In genomic region chr11:79087238-79087956, GRCh38 we compare ENCODE assay signal across 1 cellular context.
TF ChIP-seq lines count a peak whose summit lies in the region.

No MANE protein-coding gene starts in this region.

TF ChIP-seq in GM23338, 12 proteins besides CTCF, POLR2A, EP300 and RAD21 (continued from another document):
- TF ChIP-seq, protein P1, sequence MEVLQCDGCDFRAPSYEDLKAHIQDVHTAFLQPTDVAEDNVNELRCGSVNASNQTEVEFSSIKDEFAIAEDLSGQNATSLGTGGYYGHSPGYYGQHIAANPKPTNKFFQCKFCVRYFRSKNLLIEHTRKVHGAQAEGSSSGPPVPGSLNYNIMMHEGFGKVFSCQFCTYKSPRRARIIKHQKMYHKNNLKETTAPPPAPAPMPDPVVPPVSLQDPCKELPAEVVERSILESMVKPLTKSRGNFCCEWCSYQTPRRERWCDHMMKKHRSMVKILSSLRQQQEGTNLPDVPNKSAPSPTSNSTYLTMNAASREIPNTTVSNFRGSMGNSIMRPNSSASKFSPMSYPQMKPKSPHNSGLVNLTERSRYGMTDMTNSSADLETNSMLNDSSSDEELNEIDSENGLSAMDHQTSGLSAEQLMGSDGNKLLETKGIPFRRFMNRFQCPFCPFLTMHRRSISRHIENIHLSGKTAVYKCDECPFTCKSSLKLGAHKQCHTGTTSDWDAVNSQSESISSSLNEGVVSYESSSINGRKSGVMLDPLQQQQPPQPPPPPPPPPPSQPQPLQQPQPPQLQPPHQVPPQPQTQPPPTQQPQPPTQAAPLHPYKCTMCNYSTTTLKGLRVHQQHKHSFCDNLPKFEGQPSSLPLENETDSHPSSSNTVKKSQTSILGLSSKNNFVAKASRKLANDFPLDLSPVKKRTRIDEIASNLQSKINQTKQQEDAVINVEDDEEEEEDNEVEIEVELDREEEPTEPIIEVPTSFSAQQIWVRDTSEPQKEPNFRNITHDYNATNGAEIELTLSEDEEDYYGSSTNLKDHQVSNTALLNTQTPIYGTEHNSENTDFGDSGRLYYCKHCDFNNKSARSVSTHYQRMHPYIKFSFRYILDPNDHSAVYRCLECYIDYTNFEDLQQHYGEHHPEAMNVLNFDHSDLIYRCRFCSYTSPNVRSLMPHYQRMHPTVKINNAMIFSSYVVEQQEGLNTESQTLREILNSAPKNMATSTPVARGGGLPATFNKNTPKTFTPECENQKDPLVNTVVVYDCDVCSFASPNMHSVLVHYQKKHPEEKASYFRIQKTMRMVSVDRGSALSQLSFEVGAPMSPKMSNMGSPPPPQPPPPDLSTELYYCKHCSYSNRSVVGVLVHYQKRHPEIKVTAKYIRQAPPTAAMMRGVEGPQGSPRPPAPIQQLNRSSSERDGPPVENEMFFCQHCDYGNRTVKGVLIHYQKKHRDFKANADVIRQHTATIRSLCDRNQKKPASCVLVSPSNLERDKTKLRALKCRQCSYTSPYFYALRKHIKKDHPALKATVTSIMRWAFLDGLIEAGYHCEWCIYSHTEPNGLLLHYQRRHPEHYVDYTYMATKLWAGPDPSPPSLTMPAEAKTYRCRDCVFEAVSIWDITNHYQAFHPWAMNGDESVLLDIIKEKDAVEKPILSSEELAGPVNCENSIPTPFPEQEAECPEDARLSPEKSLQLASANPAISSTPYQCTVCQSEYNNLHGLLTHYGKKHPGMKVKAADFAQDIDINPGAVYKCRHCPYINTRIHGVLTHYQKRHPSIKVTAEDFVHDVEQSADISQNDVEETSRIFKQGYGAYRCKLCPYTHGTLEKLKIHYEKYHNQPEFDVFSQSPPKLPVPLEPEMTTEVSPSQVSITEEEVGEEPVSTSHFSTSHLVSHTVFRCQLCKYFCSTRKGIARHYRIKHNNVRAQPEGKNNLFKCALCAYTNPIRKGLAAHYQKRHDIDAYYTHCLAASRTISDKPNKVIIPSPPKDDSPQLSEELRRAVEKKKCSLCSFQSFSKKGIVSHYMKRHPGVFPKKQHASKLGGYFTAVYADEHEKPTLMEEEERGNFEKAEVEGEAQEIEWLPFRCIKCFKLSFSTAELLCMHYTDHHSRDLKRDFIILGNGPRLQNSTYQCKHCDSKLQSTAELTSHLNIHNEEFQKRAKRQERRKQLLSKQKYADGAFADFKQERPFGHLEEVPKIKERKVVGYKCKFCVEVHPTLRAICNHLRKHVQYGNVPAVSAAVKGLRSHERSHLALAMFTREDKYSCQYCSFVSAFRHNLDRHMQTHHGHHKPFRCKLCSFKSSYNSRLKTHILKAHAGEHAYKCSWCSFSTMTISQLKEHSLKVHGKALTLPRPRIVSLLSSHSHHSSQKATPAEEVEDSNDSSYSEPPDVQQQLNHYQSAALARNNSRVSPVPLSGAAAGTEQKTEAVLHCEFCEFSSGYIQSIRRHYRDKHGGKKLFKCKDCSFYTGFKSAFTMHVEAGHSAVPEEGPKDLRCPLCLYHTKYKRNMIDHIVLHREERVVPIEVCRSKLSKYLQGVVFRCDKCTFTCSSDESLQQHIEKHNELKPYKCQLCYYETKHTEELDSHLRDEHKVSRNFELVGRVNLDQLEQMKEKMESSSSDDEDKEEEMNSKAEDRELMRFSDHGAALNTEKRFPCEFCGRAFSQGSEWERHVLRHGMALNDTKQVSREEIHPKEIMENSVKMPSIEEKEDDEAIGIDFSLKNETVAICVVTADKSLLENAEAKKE (CRISPR knock-in tag; IDR thresholded peaks at IDR 0.05) = 0 out of 2 replicates have a peak, but pooled peaks have one; percentile 57
